ENCODE assay signal across 7 cellular contexts in the genomic region with DNA sequence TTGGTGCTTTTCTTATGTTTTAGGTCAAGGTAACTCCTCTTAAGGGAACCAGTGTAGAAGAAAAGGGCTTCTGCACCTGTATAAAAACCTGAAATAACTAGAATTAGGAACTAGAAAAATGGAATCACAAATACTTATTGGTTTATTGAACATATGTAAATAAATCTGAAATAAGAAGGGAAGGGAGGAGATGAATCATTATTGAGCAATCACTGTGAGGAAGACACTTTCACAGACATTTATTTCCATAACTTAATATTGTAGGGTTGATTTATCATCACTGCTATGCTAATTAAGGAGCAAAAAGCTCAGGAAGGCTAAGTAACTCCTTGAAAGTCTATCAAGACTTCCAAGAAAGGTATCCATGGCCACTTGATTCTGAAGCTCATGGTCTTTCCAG. TPM values are rescaled to one million over a fixed set of nuclear protein-coding genes. Genes with fewer than 3 reads are reported as not detected.
"Had no signal": no experiment of that assay in that cellular context is flagged by ENCODE, and none has a peak within 500 bp of the region (broad histone marks: within the 10 kb centered on the region; RNA-seq: fewer than 3 reads in every experiment).

No MANE protein-coding gene starts in this region.

RNA-seq across cellular contexts. Expression of gene RAB6D, which starts 24.7 kb away (rescaled TPM):
- total RNA-seq: subcutaneous adipose tissue, thoracic aorta, thyroid gland, tibial nerve, upper lobe of right lung, vagina had no signal
- polyA plus RNA-seq: stomach had no signal
